In the genomic region with DNA sequence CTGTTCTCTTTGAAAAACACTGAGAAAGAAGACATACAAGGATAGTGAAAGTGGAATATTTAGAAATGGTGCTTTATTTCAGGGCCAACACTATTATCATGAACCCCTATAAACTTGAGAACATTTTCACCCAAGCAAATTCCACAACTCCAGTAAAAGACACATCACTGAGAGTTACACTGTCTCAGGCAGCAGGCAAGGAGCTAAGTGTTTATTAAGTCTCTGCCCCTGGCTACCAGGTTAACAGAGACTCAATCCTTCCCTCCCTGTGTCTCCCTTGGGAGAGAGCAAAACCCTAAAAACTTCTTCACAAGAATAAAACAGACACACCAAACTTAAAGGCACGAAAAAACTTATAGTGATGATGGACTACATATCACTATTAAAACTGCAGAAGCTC, we compare ENCODE assay signal across 18 cellular contexts. TPM values are rescaled to one million over a fixed set of nuclear protein-coding genes. Genes with fewer than 3 reads are reported as not detected.
DNase-seq lines count a peak whose midpoint lies in the region; ATAC-seq and TF ChIP-seq lines count a peak whose summit lies in the region.
"Had no signal": no experiment of that assay in that cellular context is flagged by ENCODE, and none has a peak within 500 bp of the region (broad histone marks: within the 10 kb centered on the region; RNA-seq: fewer than 3 reads in every experiment).

No MANE protein-coding gene starts in this region.

- H3K36me3 Mint-ChIP-seq in mesothelial cell of epicardium = peaks cover 47% of the 10 kb centered on the region

- H3K4me3 ChIP-seq in ascending aorta = peak overlapping the region in 1 of 2 donors; percentile 22
- no peak overlapping the region for H3K4me3 ChIP-seq in aorta (ENCODE audit: low read length in 2 of 2)
- no peak overlapping the region for H3K4me3 ChIP-seq in colonic mucosa
- H3K4me3 ChIP-seq: BLaER1, HAP-1 had no signal

- no peak overlapping the region for H3K9ac ChIP-seq in colonic mucosa (ENCODE audit: low read depth in 2 of 2, low read length in 2 of 2)
- H3K9ac ChIP-seq: BLaER1 had no signal

- no peaks in the 10 kb centered on the region for H3K9me3 ChIP-seq in ascending aorta
- H3K9me3 ChIP-seq in aorta (ENCODE audit: control insufficient read depth, low read length) = no peaks in the 10 kb centered on the region
- no peaks in the 10 kb centered on the region for H3K9me3 ChIP-seq in colonic mucosa
- H3K9me3 ChIP-seq: HAP-1 had no signal

- WGBS in aorta, 2 donors = 72 to 78% methylated on average over 1 of the region's 1 CpG

- intact Hi-C loops in ascending aorta (cut with DNase I) = no loop called here
- intact Hi-C loops in aorta (cut with DNase I) = no loop called here
- intact Hi-C loops in colonic mucosa (cut with DNase I) = no loop called here

- H3K27ac ChIP-seq in ascending aorta = peak overlapping the region; percentile 54 to 78
- peak overlapping the region; percentile 55 to 88 for H3K27ac ChIP-seq in aorta (ENCODE audit: low read depth in 1 of 2, low read length in 2 of 2)
- no peak overlapping the region for H3K27ac ChIP-seq in colonic mucosa
- H3K27ac ChIP-seq: 22Rv1, BLaER1, HL-60 had no signal

- peaks cover 7% of the 10 kb centered on the region for H3K9me3 Mint-ChIP-seq in mesothelial cell of epicardium
- H3K9me3 Mint-ChIP-seq: CD4-positive, alpha-beta T cell had no signal

- TF ChIP-seq CTCF in ascending aorta (IDR thresholded peaks at IDR 0.05) (no peak), mesothelial cell of epicardium (IDR thresholded peaks at IDR 0.05; ENCODE audit: unreplicated experiment) (no peak), colonic mucosa (IDR thresholded peaks at IDR 0.05) (no peak)

- DNase-seq in NCI-H82 (lab: John Stamatoyannopoulos, UW) = peak; percentile 27
- DNase-seq in NCI-H82 treated with DMSO at 0.1 percent for 48 hours (lab: John Stamatoyannopoulos, UW; ENCODE audit: unreplicated experiment) = no peak
- no peak for DNase-seq in ascending aorta (ENCODE audit: low spot score in 2 of 2)
- no peak for DNase-seq in mesothelial cell of epicardium (ENCODE audit: low spot score in 2 of 2, unreplicated experiment in 2 of 2)
- no peak for DNase-seq in aorta
- no peak for DNase-seq in colonic mucosa
- DNase-seq in medulla oblongata (ENCODE audit: extremely low spot score) = no peak
- DNase-seq: AML-193; Calu3; CD4-positive, alpha-beta T cell; DMS 273 treated with DMSO at 0.1 percent for 48 hours; GOT3; IMR-90 had no signal

- H3K36me3 ChIP-seq in ascending aorta = no peaks in the 10 kb centered on the region
- H3K36me3 ChIP-seq in aorta (ENCODE audit: control insufficient read depth in 1 of 2, insufficient read depth in 2 of 2, low read length in 1 of 2) = no peaks in the 10 kb centered on the region
- no peaks in the 10 kb centered on the region for H3K36me3 ChIP-seq in colonic mucosa

- no peak overlapping the region for H3K4me3 Mint-ChIP-seq in mesothelial cell of epicardium
- H3K4me3 Mint-ChIP-seq: CD4-positive, alpha-beta T cell had no signal

- no peaks in the 10 kb centered on the region for H3K27me3 Mint-ChIP-seq in mesothelial cell of epicardium (ENCODE audit: low read depth)
- H3K27me3 Mint-ChIP-seq: CD4-positive, alpha-beta T cell had no signal

- peaks cover 48% of the 10 kb centered on the region for H3K4me1 Mint-ChIP-seq in mesothelial cell of epicardium

- no peaks in the 10 kb centered on the region for H3K27me3 ChIP-seq in ascending aorta
- no peaks in the 10 kb centered on the region for H3K27me3 ChIP-seq in aorta (ENCODE audit: control insufficient read depth in 1 of 2, insufficient read depth in 2 of 2, low read length in 1 of 2)
- H3K27me3 ChIP-seq in colonic mucosa = no peaks in the 10 kb centered on the region
- H3K27me3 ChIP-seq: BLaER1 had no signal

- peak overlapping the region; percentile 53 for H3K27ac Mint-ChIP-seq in mesothelial cell of epicardium
- H3K27ac Mint-ChIP-seq: CD4-positive, alpha-beta T cell had no signal

- H3K4me1 ChIP-seq in ascending aorta (peaks cover 8 to 23% of the 10 kb centered on the region in 2 donors), aorta (ENCODE audit: control insufficient read depth in 1 of 2, insufficient read depth in 2 of 2, low read length in 2 of 2) (peaks cover 3 to 12% of the 10 kb centered on the region in 2 donors), colonic mucosa (no peaks in the 10 kb centered on the region)

- ATAC-seq in aorta (ENCODE audit: low FRiP score) (no peak), GM21737 (IDR thresholded peaks at IDR 0.05; ENCODE audit: unreplicated experiment) (no peak)

RNA-seq across cellular contexts. Expression of a gene that starts 18.5 kb away (rescaled TPM):
- total RNA-seq in ascending aorta (5.3 TPM), mesothelial cell of epicardium (163 to 179 TPM (median 166 TPM) in 3 replicates), aorta (10 to 100 TPM in 1 of 2 donors, 1 to 10 TPM in 1; 7.5 to 20.4 TPM), colonic mucosa (1 to 10 TPM in 1 of 2 donors, under 1 TPM in 1; 0.57 to 1.8 TPM)
- polyA plus RNA-seq in aorta = 1 to 10 TPM; 7.1 to 8.3 TPM
- total RNA-seq: Calu3, IMR-90 had no signal
